ENCODE assay signal across 7 cellular contexts in genomic region chr10:129157185-129157584, GRCh38.
"Had no signal": no experiment of that assay in that cellular context is flagged by ENCODE, and none has a peak within 500 bp of the region (broad histone marks: within the 10 kb centered on the region; RNA-seq: fewer than 3 reads in every experiment).

No MANE protein-coding gene starts in this region.

- H3K4me2 ChIP-seq: KMS-11 had no signal

- H3K27ac ChIP-seq: HL-60, KMS-11 had no signal

- FAIRE-seq: HepG2, HTR-8/SVneo had no signal

- H3K9ac ChIP-seq: KMS-11 had no signal

- DNase-seq: IMR-90, KBM-7, KG1 had no signal

- ATAC-seq: HepG2 had no signal
